In genomic region chr6:167795874-167796667, GRCh38 we compare ENCODE assay signal across 8 cellular contexts. TPM values are rescaled to one million over a fixed set of nuclear protein-coding genes. Genes with fewer than 3 reads are reported as not detected.
A peak's percentile ranks its signal among the peaks of the same experiment; 100 is the strongest.
DNase-seq lines count a peak whose midpoint lies in the region; ATAC-seq, FAIRE-seq and TF ChIP-seq lines count a peak whose summit lies in the region.
"Had no signal": no experiment of that assay in that cellular context is flagged by ENCODE, and none has a peak within 500 bp of the region (broad histone marks: within the 10 kb centered on the region; RNA-seq: fewer than 3 reads in every experiment).

No MANE protein-coding gene starts in this region.

- peak; percentile 63 for DNase-seq in NCI-H146 treated with DMSO at 0.1 percent for 48 hours (lab: John Stamatoyannopoulos, UW; ENCODE audit: unreplicated experiment)
- no peak for DNase-seq in HepG2 (ENCODE audit: low spot score)
- no peak for DNase-seq in GM19240 (ENCODE audit: insufficient read length, low spot score)
- DNase-seq in GM19239 (ENCODE audit: insufficient read length, low spot score), result no peak
- no peak for DNase-seq in ovary

- H3K9me3 Mint-ChIP-seq in brain, result peaks cover 0 to 6% (median 4%) of the 10 kb centered on the region in 5 experiments
- no peaks in the 10 kb centered on the region for H3K9me3 Mint-ChIP-seq in stimulated activated memory B cell treated with anti-CD40 and anti-IgM and Interleukin-4, amounts not matched to agents 10 μg/mL and 1 μg/mL and 100 μg/mL, for 72 hours
- H3K9me3 Mint-ChIP-seq: nephron had no signal

- TF ChIP-seq RAD21 in HepG2 (CRISPR knock-in tag; IDR thresholded peaks at IDR 0.05), result no peak

- no peak overlapping the region for H3K4me3 Mint-ChIP-seq in brain
- H3K4me3 Mint-ChIP-seq in stimulated activated memory B cell treated with anti-CD40 and anti-IgM and Interleukin-4, amounts not matched to agents 10 μg/mL and 1 μg/mL and 100 μg/mL, for 72 hours, result peak overlapping the region; percentile 50
- H3K4me3 Mint-ChIP-seq: nephron had no signal

- POLR2A ChIA-PET in HepG2 (lab: Yijun Ruan, JAX), result interaction anchor here (1.2 kb wide), 1 partner anchor 10 kb away, joined by 3 read pairs; no protein-coding TSS in a partner anchor

- CTCF ChIA-PET in HepG2 (lab: Yijun Ruan, JAX; ENCODE audit: low intra/inter-chr PET ratio, low total read pairs), result no interaction called here

- no peak overlapping the region for H3K4me3 ChIP-seq in HepG2 (replicated peaks in 1 of 3; ENCODE audit: insufficient read depth in 1 of 3, low read depth in 2 of 3, low read length in 3 of 3)
- H3K4me3 ChIP-seq in ovary, result no peak overlapping the region

- ATAC-seq in HepG2, result peak; percentile 11; the same call in 2 of the 3 replicates
- no peak for ATAC-seq in stimulated activated memory B cell treated with anti-CD40 and anti-IgM and Interleukin-4, amounts not matched to agents 10 μg/mL and 1 μg/mL and 100 μg/mL, for 72 hours

- peaks cover 45% of the 10 kb centered on the region for H3K4me1 Mint-ChIP-seq in brain
- peaks cover 12% of the 10 kb centered on the region for H3K4me1 Mint-ChIP-seq in stimulated activated memory B cell treated with anti-CD40 and anti-IgM and Interleukin-4, amounts not matched to agents 10 μg/mL and 1 μg/mL and 100 μg/mL, for 72 hours

- in situ Hi-C loops in HepG2 (cut with HindIII; ENCODE audit: extremely low pct_ligation_motif_present, low pct_unique_long_range_greater_than_20kb), result no loop called here

- TF ChIP-seq CTCF in brain (conservative IDR thresholded peaks at IDR 0.05) (no peak), HepG2 (CRISPR knock-in tag; IDR thresholded peaks at IDR 0.05) (no peak), ovary (IDR thresholded peaks at IDR 0.05) (no peak)

- H3K27me3 Mint-ChIP-seq in brain, result no peaks in the 10 kb centered on the region
- H3K27me3 Mint-ChIP-seq in stimulated activated memory B cell treated with anti-CD40 and anti-IgM and Interleukin-4, amounts not matched to agents 10 μg/mL and 1 μg/mL and 100 μg/mL, for 72 hours, result peaks cover 74% of the 10 kb centered on the region

- H4K20me1 ChIP-seq in HepG2 (ENCODE audit: insufficient read depth, low read length), result no peaks in the 10 kb centered on the region

- WGBS in HepG2 (ENCODE audit: low lambda C conversion rate), result 89% methylated on average over 33 of the region's 37 CpGs
- WGBS in ovary, 3 donors, result 42 to 46% (median 46%) methylated on average over 37 of the region's 37 CpGs

- H3K9ac ChIP-seq in HepG2 (ENCODE audit: insufficient read depth, low read depth, low read length), result no peak overlapping the region

- no peak overlapping the region for H2AFZ ChIP-seq in HepG2 (ENCODE audit: low read length)

- H3K79me2 ChIP-seq in HepG2 (ENCODE audit: insufficient read depth, low read length), result no peaks in the 10 kb centered on the region

- H3K4me1 ChIP-seq in HepG2 (ENCODE audit: insufficient read depth, low read length), result peaks cover 24% of the 10 kb centered on the region
- H3K4me1 ChIP-seq in ovary (ENCODE audit: insufficient read depth), result no peaks in the 10 kb centered on the region

- intact Hi-C loops in HepG2 (cut with micrococcal nuclease; ENCODE audit: unreplicated experiment) (no loop called here), ovary (cut with DNase I) (no loop called here)

- H3K36me3 ChIP-seq in HepG2 (replicated peaks in 1 of 2; ENCODE audit: control insufficient read depth in 1 of 2, insufficient read depth in 2 of 2, low read length in 2 of 2) (no peaks in the 10 kb centered on the region), ovary (no peaks in the 10 kb centered on the region)

- H3K27me3 ChIP-seq in HepG2 (ENCODE audit: control insufficient read depth in 1 of 2, insufficient read depth in 2 of 2, low read length in 2 of 2) (peaks cover 0 to 2% of the 10 kb centered on the region in 2 experiments; a peak in 2 of 5 replicates), ovary (no peaks in the 10 kb centered on the region)

- BruUV-seq in HepG2 (replicated peaks; lab: Mats Ljungman, UMichigan), result no TSS peak

- no peak for TF ChIP-seq POLR2A in HepG2 (IDR thresholded peaks at IDR 0.05; ENCODE audit: insufficient read depth in 1 of 2, low read depth in 2 of 2, low read length in 2 of 2)
- no peak for TF ChIP-seq POLR2A in ovary (IDR thresholded peaks at IDR 0.05)

- FAIRE-seq in HepG2 (lab: Jason Lieb, UNC), result no peak
- no peak for FAIRE-seq in GM19239 (lab: Jason Lieb, UNC)

- H3K9me3 ChIP-seq in HepG2 (ENCODE audit: low read length), result no peaks in the 10 kb centered on the region
- H3K9me3 ChIP-seq in ovary, result no peaks in the 10 kb centered on the region

- H3K27ac Mint-ChIP-seq in brain, result peak overlapping the region in 3 of 5 experiments; percentile 32 to 52 (median 50)
- H3K27ac Mint-ChIP-seq in stimulated activated memory B cell treated with anti-CD40 and anti-IgM and Interleukin-4, amounts not matched to agents 10 μg/mL and 1 μg/mL and 100 μg/mL, for 72 hours, result no peak overlapping the region
- H3K27ac Mint-ChIP-seq: nephron had no signal

- no peak for TF ChIP-seq EP300 in HepG2 (IDR thresholded peaks at IDR 0.05; ENCODE audit: low read depth in 2 of 2, low read length in 2 of 2)
- no peak for TF ChIP-seq EP300 in HepG2 (CRISPR knock-in tag; IDR thresholded peaks at IDR 0.05; ENCODE audit: borderline replicate concordance)
- TF ChIP-seq EP300 in ovary (IDR thresholded peaks at IDR 0.05), result no peak

- no peak overlapping the region for H3K4me2 ChIP-seq in HepG2 (ENCODE audit: low read depth, low read length)

- no peak overlapping the region for H3K27ac ChIP-seq in HepG2 (ENCODE audit: extremely low read length, insufficient read depth, low read length)
- no peak overlapping the region for H3K27ac ChIP-seq in ovary

- H3K36me3 Mint-ChIP-seq in brain, result no peaks in the 10 kb centered on the region
- no peaks in the 10 kb centered on the region for H3K36me3 Mint-ChIP-seq in stimulated activated memory B cell treated with anti-CD40 and anti-IgM and Interleukin-4, amounts not matched to agents 10 μg/mL and 1 μg/mL and 100 μg/mL, for 72 hours

TF ChIP-seq in HepG2, 621 proteins besides CTCF, POLR2A, EP300 and RAD21 (continues in another document):
- TF ChIP-seq HNRNPL (IDR thresholded peaks at IDR 0.05; ENCODE audit: low read depth, low read length), result peak; percentile 83; the same call in 1 of the 2 replicates
- TF ChIP-seq, protein P1, sequence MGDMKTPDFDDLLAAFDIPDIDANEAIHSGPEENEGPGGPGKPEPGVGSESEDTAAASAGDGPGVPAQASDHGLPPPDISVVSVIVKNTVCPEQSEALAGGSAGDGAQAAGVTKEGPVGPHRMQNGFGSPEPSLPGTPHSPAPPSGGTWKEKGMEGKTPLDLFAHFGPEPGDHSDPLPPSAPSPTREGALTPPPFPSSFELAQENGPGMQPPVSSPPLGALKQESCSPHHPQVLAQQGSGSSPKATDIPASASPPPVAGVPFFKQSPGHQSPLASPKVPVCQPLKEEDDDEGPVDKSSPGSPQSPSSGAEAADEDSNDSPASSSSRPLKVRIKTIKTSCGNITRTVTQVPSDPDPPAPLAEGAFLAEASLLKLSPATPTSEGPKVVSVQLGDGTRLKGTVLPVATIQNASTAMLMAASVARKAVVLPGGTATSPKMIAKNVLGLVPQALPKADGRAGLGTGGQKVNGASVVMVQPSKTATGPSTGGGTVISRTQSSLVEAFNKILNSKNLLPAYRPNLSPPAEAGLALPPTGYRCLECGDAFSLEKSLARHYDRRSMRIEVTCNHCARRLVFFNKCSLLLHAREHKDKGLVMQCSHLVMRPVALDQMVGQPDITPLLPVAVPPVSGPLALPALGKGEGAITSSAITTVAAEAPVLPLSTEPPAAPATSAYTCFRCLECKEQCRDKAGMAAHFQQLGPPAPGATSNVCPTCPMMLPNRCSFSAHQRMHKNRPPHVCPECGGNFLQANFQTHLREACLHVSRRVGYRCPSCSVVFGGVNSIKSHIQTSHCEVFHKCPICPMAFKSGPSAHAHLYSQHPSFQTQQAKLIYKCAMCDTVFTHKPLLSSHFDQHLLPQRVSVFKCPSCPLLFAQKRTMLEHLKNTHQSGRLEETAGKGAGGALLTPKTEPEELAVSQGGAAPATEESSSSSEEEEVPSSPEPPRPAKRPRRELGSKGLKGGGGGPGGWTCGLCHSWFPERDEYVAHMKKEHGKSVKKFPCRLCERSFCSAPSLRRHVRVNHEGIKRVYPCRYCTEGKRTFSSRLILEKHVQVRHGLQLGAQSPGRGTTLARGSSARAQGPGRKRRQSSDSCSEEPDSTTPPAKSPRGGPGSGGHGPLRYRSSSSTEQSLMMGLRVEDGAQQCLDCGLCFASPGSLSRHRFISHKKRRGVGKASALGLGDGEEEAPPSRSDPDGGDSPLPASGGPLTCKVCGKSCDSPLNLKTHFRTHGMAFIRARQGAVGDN (CRISPR knock-in tag; IDR thresholded peaks at IDR 0.05), result peak; percentile 32; the same call in 1 of the 2 replicates

RNA-seq across cellular contexts. Expression of gene AFDN, which starts 30.6 kb away (rescaled TPM):
- polyA plus RNA-seq in brain (ENCODE audit: insufficient read depth, low read depth, low replicate concordance) (50.8 TPM), HepG2 (2011; rRNA removed) (151 and 156 TPM in 2 replicates), ovary (10 to 100 TPM; 24.4 to 50.6 TPM)
- total RNA-seq in HepG2 (2016; rRNA removed; fragmentation: Illumina TruSeq; extraction: Trizol) (97.8 and 136 TPM in 2 replicates), ovary (100 to 1,000 TPM in 4 of 7 donors, 10 to 100 TPM in 3; 68.7 to 266 (median 107) TPM)
- 82.1 and 86.5 TPM in 2 replicates for total RNA-seq in HepG2 (2016; cell fraction: cytosol; rRNA removed; fragmentation: Illumina TruSeq; extraction: Trizol; ENCODE audit: low read depth)
- total RNA-seq in HepG2 (2016; cell fraction: insoluble cytoplasmic fraction; rRNA removed; fragmentation: Illumina TruSeq; extraction: Trizol), result 90.9 and 138 TPM in 2 replicates
- total RNA-seq in HepG2 (2016; cell fraction: membrane; rRNA removed; fragmentation: Illumina TruSeq; extraction: Trizol), result 67.9 and 80.5 TPM in 2 replicates
- total RNA-seq in HepG2 (2016; cell fraction: nucleus; rRNA removed; fragmentation: Illumina TruSeq; extraction: Trizol), result 248 and 270 TPM in 2 replicates
- 52.5 and 65.6 TPM in 2 replicates for polyA plus RNA-seq in HepG2 (2011; cell fraction: cytosol; rRNA removed)
- polyA plus RNA-seq in HepG2 (2011; cell fraction: nucleus; rRNA removed), result 488 and 509 TPM in 2 replicates
- polyA plus RNA-seq in HepG2 (2012), result 141 and 152 TPM in 2 replicates
- polyA plus RNA-seq in HepG2 (2016; cell fraction: cytosol; fragmentation: Illumina TruSeq; extraction: Trizol; ENCODE audit: low read depth), result 1.8 and 2.1 TPM in 2 replicates
- polyA plus RNA-seq in HepG2 (2016; cell fraction: insoluble cytoplasmic fraction; fragmentation: Illumina TruSeq; extraction: Trizol; ENCODE audit: low read depth), result 62.7 and 70.2 TPM in 2 replicates
- polyA plus RNA-seq in HepG2 (2016; cell fraction: membrane; fragmentation: Illumina TruSeq; extraction: Trizol; ENCODE audit: low read depth), result 7.1 and 7.2 TPM in 2 replicates
- 361 and 384 TPM in 2 replicates for polyA plus RNA-seq in HepG2 (2016; cell fraction: nucleus; fragmentation: Illumina TruSeq; extraction: Trizol; ENCODE audit: insufficient read depth, low read depth)
- polyA minus RNA-seq in HepG2 (2011; rRNA and poly(A)+ RNA removed; ENCODE audit: low replicate concordance), result 24.6 and 223 TPM in 2 replicates
- 115 and 134 TPM in 2 replicates for polyA minus RNA-seq in HepG2 (2011; cell fraction: cytosol; rRNA and poly(A)+ RNA removed)
- 847 and 897 TPM in 2 replicates for polyA minus RNA-seq in HepG2 (2011; cell fraction: nucleus; rRNA and poly(A)+ RNA removed)
